ENCODE assay signal across 1 cellular context in the genomic region with DNA sequence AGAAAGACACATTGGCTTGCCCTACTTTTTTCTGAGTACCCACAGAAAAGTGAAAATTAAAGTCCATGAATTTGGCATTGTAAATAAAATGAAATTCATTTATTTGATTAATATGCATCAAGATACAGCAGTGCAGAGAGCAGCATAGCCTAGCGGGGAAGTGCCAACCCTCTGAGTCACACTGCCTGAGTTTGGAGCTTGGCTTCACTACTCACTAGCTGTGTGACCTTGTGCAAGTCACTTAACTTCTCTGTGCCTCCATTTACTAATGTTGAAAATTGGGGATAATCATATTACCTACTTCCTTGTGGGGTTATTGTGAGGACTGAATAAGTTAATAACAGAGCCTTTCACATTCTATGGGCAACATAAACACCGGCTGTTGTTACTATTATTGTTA.
TF ChIP-seq lines count a peak whose summit lies in the region.

No MANE protein-coding gene starts in this region.

TF ChIP-seq in HCT116, 20 proteins besides CTCF, POLR2A, EP300 and RAD21 (continued from another document):
- TF ChIP-seq, protein P1, sequence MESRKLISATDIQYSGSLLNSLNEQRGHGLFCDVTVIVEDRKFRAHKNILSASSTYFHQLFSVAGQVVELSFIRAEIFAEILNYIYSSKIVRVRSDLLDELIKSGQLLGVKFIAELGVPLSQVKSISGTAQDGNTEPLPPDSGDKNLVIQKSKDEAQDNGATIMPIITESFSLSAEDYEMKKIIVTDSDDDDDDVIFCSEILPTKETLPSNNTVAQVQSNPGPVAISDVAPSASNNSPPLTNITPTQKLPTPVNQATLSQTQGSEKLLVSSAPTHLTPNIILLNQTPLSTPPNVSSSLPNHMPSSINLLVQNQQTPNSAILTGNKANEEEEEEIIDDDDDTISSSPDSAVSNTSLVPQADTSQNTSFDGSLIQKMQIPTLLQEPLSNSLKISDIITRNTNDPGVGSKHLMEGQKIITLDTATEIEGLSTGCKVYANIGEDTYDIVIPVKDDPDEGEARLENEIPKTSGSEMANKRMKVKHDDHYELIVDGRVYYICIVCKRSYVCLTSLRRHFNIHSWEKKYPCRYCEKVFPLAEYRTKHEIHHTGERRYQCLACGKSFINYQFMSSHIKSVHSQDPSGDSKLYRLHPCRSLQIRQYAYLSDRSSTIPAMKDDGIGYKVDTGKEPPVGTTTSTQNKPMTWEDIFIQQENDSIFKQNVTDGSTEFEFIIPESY (IDR thresholded peaks at IDR 0.05; ENCODE audit: extremely low read depth, insufficient replicate concordance, low read length), result no peak
- TF ChIP-seq ELF1 (IDR thresholded peaks at IDR 0.05; ENCODE audit: borderline replicate concordance, low read depth), result no peak
- no peak for TF ChIP-seq SP1 (IDR thresholded peaks at IDR 0.05; ENCODE audit: low read depth)
- TF ChIP-seq, protein P2, sequence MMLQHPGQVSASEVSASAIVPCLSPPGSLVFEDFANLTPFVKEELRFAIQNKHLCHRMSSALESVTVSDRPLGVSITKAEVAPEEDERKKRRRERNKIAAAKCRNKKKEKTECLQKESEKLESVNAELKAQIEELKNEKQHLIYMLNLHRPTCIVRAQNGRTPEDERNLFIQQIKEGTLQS (IDR thresholded peaks at IDR 0.05), result no peak
- TF ChIP-seq, protein P3, sequence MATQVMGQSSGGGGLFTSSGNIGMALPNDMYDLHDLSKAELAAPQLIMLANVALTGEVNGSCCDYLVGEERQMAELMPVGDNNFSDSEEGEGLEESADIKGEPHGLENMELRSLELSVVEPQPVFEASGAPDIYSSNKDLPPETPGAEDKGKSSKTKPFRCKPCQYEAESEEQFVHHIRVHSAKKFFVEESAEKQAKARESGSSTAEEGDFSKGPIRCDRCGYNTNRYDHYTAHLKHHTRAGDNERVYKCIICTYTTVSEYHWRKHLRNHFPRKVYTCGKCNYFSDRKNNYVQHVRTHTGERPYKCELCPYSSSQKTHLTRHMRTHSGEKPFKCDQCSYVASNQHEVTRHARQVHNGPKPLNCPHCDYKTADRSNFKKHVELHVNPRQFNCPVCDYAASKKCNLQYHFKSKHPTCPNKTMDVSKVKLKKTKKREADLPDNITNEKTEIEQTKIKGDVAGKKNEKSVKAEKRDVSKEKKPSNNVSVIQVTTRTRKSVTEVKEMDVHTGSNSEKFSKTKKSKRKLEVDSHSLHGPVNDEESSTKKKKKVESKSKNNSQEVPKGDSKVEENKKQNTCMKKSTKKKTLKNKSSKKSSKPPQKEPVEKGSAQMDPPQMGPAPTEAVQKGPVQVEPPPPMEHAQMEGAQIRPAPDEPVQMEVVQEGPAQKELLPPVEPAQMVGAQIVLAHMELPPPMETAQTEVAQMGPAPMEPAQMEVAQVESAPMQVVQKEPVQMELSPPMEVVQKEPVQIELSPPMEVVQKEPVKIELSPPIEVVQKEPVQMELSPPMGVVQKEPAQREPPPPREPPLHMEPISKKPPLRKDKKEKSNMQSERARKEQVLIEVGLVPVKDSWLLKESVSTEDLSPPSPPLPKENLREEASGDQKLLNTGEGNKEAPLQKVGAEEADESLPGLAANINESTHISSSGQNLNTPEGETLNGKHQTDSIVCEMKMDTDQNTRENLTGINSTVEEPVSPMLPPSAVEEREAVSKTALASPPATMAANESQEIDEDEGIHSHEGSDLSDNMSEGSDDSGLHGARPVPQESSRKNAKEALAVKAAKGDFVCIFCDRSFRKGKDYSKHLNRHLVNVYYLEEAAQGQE (IDR thresholded peaks at IDR 0.05; ENCODE audit: low read depth), result no peak
- no peak for TF ChIP-seq EZH2phosphoT487 (IDR thresholded peaks at IDR 0.05; ENCODE audit: borderline replicate concordance)
- TF ChIP-seq SIN3A (IDR thresholded peaks at IDR 0.05; ENCODE audit: low read depth), result no peak
- TF ChIP-seq TCF7L2 (IDR thresholded peaks at IDR 0.05; ENCODE audit: borderline replicate concordance, extremely low read depth, insufficient read depth, insufficient read length), result no peak
- no peak for TF ChIP-seq JUND (IDR thresholded peaks at IDR 0.05)
